8 cellular contexts compared by ENCODE assay signal in the genomic region with DNA sequence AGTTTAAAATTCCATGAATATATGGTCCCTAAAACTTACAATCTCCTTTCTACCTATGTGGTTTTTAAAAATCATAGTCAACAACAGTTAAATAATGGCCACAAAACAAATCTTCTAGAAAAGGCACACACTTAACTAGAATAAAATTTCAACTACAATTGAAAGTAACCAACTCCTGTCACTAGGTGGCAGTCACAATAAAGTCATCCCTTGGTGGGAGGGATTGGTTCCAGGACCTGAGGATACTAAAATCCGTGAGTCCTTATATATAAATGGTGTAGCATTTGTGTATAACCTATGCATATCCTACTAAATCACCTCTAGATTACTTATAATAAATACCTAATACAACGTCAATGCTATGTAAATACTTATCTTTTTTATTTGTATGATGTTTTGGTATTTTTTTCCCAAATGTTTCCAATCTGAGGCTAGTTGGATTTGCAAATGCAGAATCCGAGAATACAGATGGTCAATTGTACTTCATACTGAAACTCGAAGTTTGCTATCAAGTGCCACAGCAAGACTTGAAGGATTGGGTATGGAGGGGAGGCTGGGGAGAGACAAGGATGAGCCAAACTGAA.
DNase-seq lines count a peak whose midpoint lies in the region; ATAC-seq, FAIRE-seq and TF ChIP-seq lines count a peak whose summit lies in the region.

No MANE protein-coding gene starts in this region.

- TF ChIP-seq CTCF in A549 (IDR thresholded peaks at IDR 0.05) (peak; percentile 89), GM12875 (IDR thresholded peaks at IDR 0.05; ENCODE audit: borderline replicate concordance, insufficient read depth, low read depth, low read length) (peak; percentile 47; the same call in 1 of the 2 replicates), GM12878 (IDR thresholded peaks at IDR 0.05 in 2 of 3, conservative IDR thresholded peaks at IDR 0.05 in 1 of 3; ENCODE audit: control insufficient read depth in 2 of 3, extremely low read depth in 1 of 3, insufficient read depth in 1 of 3, low read depth in 3 of 3, low read length in 3 of 3) (peak; percentile 49 to 62 (median 50); a peak in 5 of 6 replicates), upper lobe of right lung (IDR thresholded peaks at IDR 0.05) (peak; percentile 62)

- RAD21 ChIA-PET in GM12878 (lab: Charles Lee; ENCODE audit: unreplicated experiment), result interaction anchor here (1.6 kb wide), 1 partner anchor 679 kb away, joined by 6 read pairs; no protein-coding TSS in a partner anchor

- no peak overlapping the region for H2AFZ ChIP-seq in GM12878 (ENCODE audit: control insufficient read depth, low read depth, low read length)

- TF ChIP-seq RAD21 in A549 (conservative IDR thresholded peaks at IDR 0.05 in 1 of 2, IDR thresholded peaks at IDR 0.05 in 1 of 2) (peak; percentile 77 to 78), GM12878 (IDR thresholded peaks at IDR 0.05; ENCODE audit: insufficient read depth, low read depth, low read length) (peak; percentile 49)

- no peaks in the 10 kb centered on the region for H3K36me3 ChIP-seq in GM12878 (ENCODE audit: control insufficient read depth in 2 of 2, insufficient read depth in 2 of 2, low read length in 1 of 2)
- no peaks in the 10 kb centered on the region for H3K36me3 ChIP-seq in upper lobe of right lung

- 5% methylated on average over 4 of the region's 4 CpGs for WGBS in A549 (ENCODE audit: missing lambda C conversion rate)
- 0% methylated on average over 4 of the region's 4 CpGs for WGBS in GM12878 (ENCODE audit: insufficient coverage, insufficient replicate concordance, low lambda C conversion rate, missing lambda C conversion rate)

- no peak overlapping the region for H3K27ac ChIP-seq in A549
- no peak overlapping the region for H3K27ac ChIP-seq in GM12878 (ENCODE audit: control insufficient read depth, insufficient read depth)
- no peak overlapping the region for H3K27ac ChIP-seq in upper lobe of right lung

- CTCF ChIA-PET in A549 (lab: Yijun Ruan, JAX), result interaction anchor here (0.7 to 7.3 kb wide), 20 partner anchors 9 to 708 kb away, joined by 3 to 130 read pairs (median 4); no protein-coding TSS in a partner anchor
- CTCF ChIA-PET in GM12878 (lab: Yijun Ruan, JAX), result interaction anchor here (0.5 to 2.7 kb wide), 11 partner anchors 9 to 682 kb away, joined by 3 to 14 read pairs (median 3); no protein-coding TSS in a partner anchor

- SMC1A ChIA-PET in GM12878 (lab: Charles Lee; ENCODE audit: uncharacterized antibody, unreplicated experiment), result interaction anchor here (0.6 to 1.5 kb wide), 6 partner anchors 9 to 678 kb away, joined by 3 to 7 read pairs (median 4); no protein-coding TSS in a partner anchor

- ATAC-seq in A549 (peak; percentile 76 to 90; a peak in 4 of 6 replicates), GM12878 (peak; percentile 58; the same call in 1 of the 3 replicates), upper lobe of right lung (peak; percentile 76), GM18873 (IDR thresholded peaks at IDR 0.05; ENCODE audit: low FRiP score, unreplicated experiment) (no peak), GM21786 (IDR thresholded peaks at IDR 0.05; ENCODE audit: unreplicated experiment) (no peak)

- FAIRE-seq in A549 (lab: Jason Lieb, UNC), result peak; percentile 98
- FAIRE-seq in GM12878 (lab: Jason Lieb, UNC), result peak; percentile 47

- no peaks in the 10 kb centered on the region for H3K79me2 ChIP-seq in GM12878 (ENCODE audit: control insufficient read depth, insufficient read depth, low read length)

- no TSS peak for BruUV-seq in GM12878 (replicated peaks; lab: Mats Ljungman, UMichigan)

- H4K20me1 ChIP-seq in GM12878 (ENCODE audit: control insufficient read depth, insufficient read depth), result no peaks in the 10 kb centered on the region

- intact Hi-C loops in GM12878 (cut with micrococcal nuclease; ENCODE audit: unreplicated experiment), result loop anchor here (2.0 kb wide), 1 partner anchor 111 kb away; no protein-coding TSS in a partner anchor
- intact Hi-C loops in upper lobe of right lung (cut with DNase I), result no loop called here

- no peaks in the 10 kb centered on the region for H3K9me3 ChIP-seq in A549
- H3K9me3 ChIP-seq in GM12878 (replicated peaks; ENCODE audit: control insufficient read depth, insufficient read depth, low read length), result no peaks in the 10 kb centered on the region
- H3K9me3 ChIP-seq in upper lobe of right lung, result no peaks in the 10 kb centered on the region

- TF ChIP-seq EP300 in A549 (IDR thresholded peaks at IDR 0.05), result no peak
- no peak for TF ChIP-seq EP300 in GM12878 (IDR thresholded peaks at IDR 0.05; ENCODE audit: borderline replicate concordance in 1 of 2, control insufficient read depth in 1 of 2, low read depth in 2 of 2, low read length in 2 of 2)

- no peak for TF ChIP-seq POLR2A in A549 (IDR thresholded peaks at IDR 0.05; ENCODE audit: low read length)
- TF ChIP-seq POLR2A in GM12878 (IDR thresholded peaks at IDR 0.05; ENCODE audit: low read depth, low read length), result no peak

- H3K27me3 ChIP-seq in GM12878 (replicated peaks in 1 of 2; ENCODE audit: control insufficient read depth in 2 of 2, insufficient read depth in 2 of 2, low read length in 1 of 2) (no peaks in the 10 kb centered on the region), upper lobe of right lung (no peaks in the 10 kb centered on the region)

- H3K4me1 ChIP-seq in A549, result 0 out of 3 replicates have a peak, but pooled peaks cover 7% of the 10 kb centered on the region
- no peaks in the 10 kb centered on the region for H3K4me1 ChIP-seq in GM12878 (ENCODE audit: control insufficient read depth, insufficient read depth, low read length)
- peaks cover 10% of the 10 kb centered on the region for H3K4me1 ChIP-seq in upper lobe of right lung

- POLR2A ChIA-PET in A549 (lab: Yijun Ruan, JAX), result no interaction called here
- POLR2A ChIA-PET in GM12878 (lab: Charles Lee), result no interaction called here

- no peak overlapping the region for H3K9ac ChIP-seq in GM12878 (ENCODE audit: control insufficient read depth, insufficient read depth, low read length)

- H3K4me3 ChIP-seq in A549 (no peak overlapping the region), GM12875 (ENCODE audit: low read depth, low read length) (no peak overlapping the region), GM12878 (no peak overlapping the region), upper lobe of right lung (no peak overlapping the region)

- H3K4me2 ChIP-seq in A549, result peak overlapping the region; percentile 33
- no peak overlapping the region for H3K4me2 ChIP-seq in GM12878 (ENCODE audit: control insufficient read depth, insufficient read depth)

- peak; percentile 67 to 79 for DNase-seq in A549 (ENCODE audit: low read depth in 1 of 2, low spot score in 1 of 2)
- peak; percentile 55 for DNase-seq in NCI-H2227 (lab: John Stamatoyannopoulos, UW; ENCODE audit: unreplicated experiment)
- no peak for DNase-seq in GM12878 (ENCODE audit: low read depth, low spot score)
- DNase-seq in iPS-NIHi7 (ENCODE audit: extremely low spot score), result peak; percentile 67
- DNase-seq in upper lobe of right lung, result no peak

- in situ Hi-C loops in GM12878 (cut with MboI), result no loop called here

TF ChIP-seq in A549, 52 proteins besides CTCF, POLR2A, EP300 and RAD21:
- no peak for TF ChIP-seq EHF (CRISPR knock-in tag; IDR thresholded peaks at IDR 0.05)
- peak; percentile 78 for TF ChIP-seq SMC3 (IDR thresholded peaks at IDR 0.05)

TF ChIP-seq in GM12878, 131 proteins besides CTCF, POLR2A, EP300 and RAD21:
- TF ChIP-seq SMC3 (IDR thresholded peaks at IDR 0.05; ENCODE audit: borderline replicate concordance, low read length), result peak; percentile 25; the same call in 1 of the 2 replicates
- TF ChIP-seq ZNF24 (IDR thresholded peaks at IDR 0.05), result no peak

Comparison
In these comparisons a context has a peak if more than half of its experiments do, and no peak if none do; other contexts are left out.
1. ATAC-seq: peak in A549 (2 of 2), GM12878 (single experiment) and upper lobe of right lung (single experiment); none in GM18873 (single experiment) and GM21786 (single experiment).
2. DNase-seq: peak in A549 (2 of 2), NCI-H2227 (single experiment) and iPS-NIHi7 (single experiment); none in GM12878 (single experiment) and upper lobe of right lung (single experiment).
3. Peak in every context shown above with its lines, with median percentiles within 50 percentile points of each other: CTCF ChIP-seq.